Comparison of ENCODE assay signal across 16 cellular contexts in genomic region chr12:48794870-48795269, GRCh38. TPM values are rescaled to one million over a fixed set of nuclear protein-coding genes. Genes with fewer than 3 reads are reported as not detected.
DNase-seq lines count a peak whose midpoint lies in the region; ATAC-seq and TF ChIP-seq lines count a peak whose summit lies in the region.
"Had no signal": no experiment of that assay in that cellular context is flagged by ENCODE, and none has a peak within 500 bp of the region (broad histone marks: within the 10 kb centered on the region; RNA-seq: fewer than 3 reads in every experiment).

No MANE protein-coding gene starts in this region.

- no peaks in the 10 kb centered on the region for H3K79me2 ChIP-seq in OCI-LY3 (ENCODE audit: low read length)

- ATAC-seq in esophagus mucosa = peak; percentile 91
- ATAC-seq in naive thymus-derived CD8-positive, alpha-beta T cell = no peak

- no peak overlapping the region for H2AFZ ChIP-seq in OCI-LY3 (ENCODE audit: low read depth, low read length)

- H3K4me2 ChIP-seq in OCI-LY3 (ENCODE audit: low read length) = peak overlapping the region; percentile 40

- H3K27ac Mint-ChIP-seq in naive thymus-derived CD8-positive, alpha-beta T cell = no peak overlapping the region
- H3K27ac Mint-ChIP-seq in nephron progenitor cell = no peak overlapping the region
- H3K27ac Mint-ChIP-seq: activated T-helper 2 cell treated with anti-CD3 and anti-CD28 coated beads, Interferon-gamma antibody, Interleukin-2, Interleukin-4, amounts not matched to agents 10 μg/mL and 5 μg/mL and 100 μg/mL, durations not matched to agents 14 hours and 24 hours and 36 hours had no signal

- no peaks in the 10 kb centered on the region for H3K27me3 ChIP-seq in OCI-LY3 (ENCODE audit: low read depth, low read length)
- H3K27me3 ChIP-seq in mucosa of rectum (ENCODE audit: control insufficient read depth in 2 of 2, insufficient read depth in 2 of 2, low read length in 2 of 2) = no peaks in the 10 kb centered on the region
- no peaks in the 10 kb centered on the region for H3K27me3 ChIP-seq in SJCRH30
- H3K27me3 ChIP-seq: right lobe of liver had no signal

- no peaks in the 10 kb centered on the region for H4K20me1 ChIP-seq in OCI-LY3 (ENCODE audit: insufficient read depth, low read length)

- peak; percentile 85 for DNase-seq in ELR (ENCODE audit: low read depth)
- DNase-seq in DMS153 treated with DMSO at 0.1 percent for 48 hours (lab: John Stamatoyannopoulos, UW; ENCODE audit: unreplicated experiment) = no peak
- no peak for DNase-seq in naive thymus-derived CD8-positive, alpha-beta T cell
- DNase-seq in nephron progenitor cell = no peak
- no peak for DNase-seq in SJCRH30
- DNase-seq: activated CD4-positive, alpha-beta T cell treated with anti-CD3 and anti-CD28 coated beads, Interleukin-2, amount 50 U/mL, for 1 hour; C1 segment of cervical spinal cord; effector memory CD4-positive, alpha-beta T cell; hippocampal formation; Kasumi-1; right lobe of liver had no signal

- POLR2A ChIA-PET in naive thymus-derived CD8-positive, alpha-beta T cell (lab: Charles Lee) = interaction anchor here (1.2 kb wide), 1 partner anchor 41 kb away, joined by 3 read pairs; no protein-coding TSS in a partner anchor

- H3K4me1 Mint-ChIP-seq in naive thymus-derived CD8-positive, alpha-beta T cell = peaks cover 0 to 10% (median 5%) of the 10 kb centered on the region in 4 donors
- peaks cover 35% of the 10 kb centered on the region for H3K4me1 Mint-ChIP-seq in nephron progenitor cell

- H3K36me3 ChIP-seq in OCI-LY3 (replicated peaks; ENCODE audit: low read depth, low read length) (no peaks in the 10 kb centered on the region), mucosa of rectum (ENCODE audit: control insufficient read depth in 2 of 2, insufficient read depth in 2 of 2, low read length in 2 of 2) (no peaks in the 10 kb centered on the region), SJCRH30 (no peaks in the 10 kb centered on the region)
- H3K36me3 ChIP-seq: right lobe of liver had no signal

- H3K27me3 Mint-ChIP-seq in naive thymus-derived CD8-positive, alpha-beta T cell = peaks cover 7 to 16% (median 14%) of the 10 kb centered on the region in 5 donors
- H3K27me3 Mint-ChIP-seq in nephron progenitor cell (ENCODE audit: low read depth, poor library complexity) = peaks cover 7% of the 10 kb centered on the region

- H3K4me3 ChIP-seq in OCI-LY3 (ENCODE audit: low read length) = no peak overlapping the region
- peak overlapping the region; percentile 9 to 32 for H3K4me3 ChIP-seq in mucosa of rectum (ENCODE audit: low read length in 2 of 2)
- H3K4me3 ChIP-seq in SJCRH30 = no peak overlapping the region
- H3K4me3 ChIP-seq: right lobe of liver had no signal

- TF ChIP-seq CTCF in OCI-LY3 (IDR thresholded peaks at IDR 0.05; ENCODE audit: low read depth, low read length) (no peak), nephron progenitor cell (IDR thresholded peaks at IDR 0.05) (no peak)

- H3K4me1 ChIP-seq in OCI-LY3 (ENCODE audit: low read length) (peaks cover 9% of the 10 kb centered on the region), mucosa of rectum (ENCODE audit: control insufficient read depth in 2 of 2, insufficient read depth in 2 of 2, low read length in 2 of 2) (peaks cover 33 to 35% of the 10 kb centered on the region in 2 donors), SJCRH30 (peaks cover 5% of the 10 kb centered on the region)

- peaks cover 0 to 4% (median 0%) of the 10 kb centered on the region in 3 donors for H3K36me3 Mint-ChIP-seq in naive thymus-derived CD8-positive, alpha-beta T cell
- H3K36me3 Mint-ChIP-seq in nephron progenitor cell (ENCODE audit: low read depth) = no peaks in the 10 kb centered on the region

- H3K9me3 Mint-ChIP-seq in naive thymus-derived CD8-positive, alpha-beta T cell = no peaks in the 10 kb centered on the region
- H3K9me3 Mint-ChIP-seq in nephron progenitor cell = no peaks in the 10 kb centered on the region
- H3K9me3 Mint-ChIP-seq: activated T-helper 2 cell treated with anti-CD3 and anti-CD28 coated beads, Interferon-gamma antibody, Interleukin-2, Interleukin-4, amounts not matched to agents 10 μg/mL and 5 μg/mL and 100 μg/mL, durations not matched to agents 14 hours and 24 hours and 36 hours had no signal

- H3K9ac ChIP-seq in OCI-LY3 (ENCODE audit: low read length) (no peak overlapping the region), mucosa of rectum (ENCODE audit: low read depth in 1 of 2, low read length in 2 of 2) (no peak overlapping the region)

- H3K4me3 Mint-ChIP-seq in naive thymus-derived CD8-positive, alpha-beta T cell = no peak overlapping the region
- H3K4me3 Mint-ChIP-seq in nephron progenitor cell = no peak overlapping the region

- no peaks in the 10 kb centered on the region for H3K9me3 ChIP-seq in OCI-LY3 (ENCODE audit: insufficient read depth, low read length)
- no peaks in the 10 kb centered on the region for H3K9me3 ChIP-seq in mucosa of rectum (ENCODE audit: control insufficient read depth in 2 of 2, low read length in 2 of 2)
- no peaks in the 10 kb centered on the region for H3K9me3 ChIP-seq in SJCRH30 (replicated peaks)
- H3K9me3 ChIP-seq: right lobe of liver had no signal

- no peak overlapping the region for H3K27ac ChIP-seq in OCI-LY3 (ENCODE audit: low read length)
- H3K27ac ChIP-seq in mucosa of rectum (ENCODE audit: low read depth in 2 of 2, low read length in 2 of 2) = peak overlapping the region; percentile 80 to 88
- no peak overlapping the region for H3K27ac ChIP-seq in SJCRH30
- H3K27ac ChIP-seq: right lobe of liver had no signal

RNA-seq across cellular contexts. Expression of gene ADCY6, which starts 6.0 kb away (rescaled TPM):
- 11.1 TPM for total RNA-seq in esophagus mucosa
- not detected for total RNA-seq in naive thymus-derived CD8-positive, alpha-beta T cell
- not detected for polyA plus RNA-seq in naive thymus-derived CD8-positive, alpha-beta T cell
- 16.1 and 18.7 TPM in 2 replicates for total RNA-seq in SJCRH30 (2014; rRNA removed; shearing (Covaris generic))
- total RNA-seq: OCI-LY7 had no signal

RNA-seq across cellular contexts. Expression of gene CACNB3, which starts 23.4 kb away (rescaled TPM):
- 28.8 TPM for total RNA-seq in esophagus mucosa
- total RNA-seq in naive thymus-derived CD8-positive, alpha-beta T cell = 1 to 10 TPM; 3.2 to 3.3 TPM
- under 1 TPM; 0.19 to 0.52 (median 0.19) TPM for polyA plus RNA-seq in naive thymus-derived CD8-positive, alpha-beta T cell
- total RNA-seq in SJCRH30 (2014; rRNA removed; shearing (Covaris generic)) = 9.7 and 11.9 TPM in 2 replicates

RNA-seq across cellular contexts. Expression of gene DDX23, which starts 57.1 kb away (rescaled TPM):
- 37.3 TPM for total RNA-seq in esophagus mucosa
- 100 to 1,000 TPM; 159 to 171 TPM for total RNA-seq in naive thymus-derived CD8-positive, alpha-beta T cell
- polyA plus RNA-seq in naive thymus-derived CD8-positive, alpha-beta T cell = 10 to 100 TPM; 27.6 to 52.2 (median 33.8) TPM
- 153 and 167 TPM in 2 replicates for total RNA-seq in SJCRH30 (2014; rRNA removed; shearing (Covaris generic))

Comparison
In these comparisons a context has a peak if more than half of its experiments do, and no peak if none do; other contexts are left out.
1. H3K27ac ChIP-seq: peak in mucosa of rectum (2 of 2); none in OCI-LY3 (single experiment) and SJCRH30 (single experiment).
2. H3K4me3 ChIP-seq: peak in mucosa of rectum (2 of 2); none in OCI-LY3 (single experiment) and SJCRH30 (single experiment).
3. RNA of gene ADCY6, which starts 6.0 kb away (total RNA-seq): 16.1 to 18.7 TPM in SJCRH30 and 11.1 TPM in esophagus mucosa (single experiment); not detected in naive thymus-derived CD8-positive, alpha-beta T cell; every median in the first group is over 10 times any median in the second.